In genomic region chr12:2682301-2683282, GRCh38 we compare ENCODE assay signal across 1 cellular context.
TF ChIP-seq lines count a peak whose summit lies in the region.

No MANE protein-coding gene starts in this region.

TF ChIP-seq in K562, 482 proteins besides CTCF, POLR2A, EP300 and RAD21 (continued from another document):
- TF ChIP-seq, protein P1, sequence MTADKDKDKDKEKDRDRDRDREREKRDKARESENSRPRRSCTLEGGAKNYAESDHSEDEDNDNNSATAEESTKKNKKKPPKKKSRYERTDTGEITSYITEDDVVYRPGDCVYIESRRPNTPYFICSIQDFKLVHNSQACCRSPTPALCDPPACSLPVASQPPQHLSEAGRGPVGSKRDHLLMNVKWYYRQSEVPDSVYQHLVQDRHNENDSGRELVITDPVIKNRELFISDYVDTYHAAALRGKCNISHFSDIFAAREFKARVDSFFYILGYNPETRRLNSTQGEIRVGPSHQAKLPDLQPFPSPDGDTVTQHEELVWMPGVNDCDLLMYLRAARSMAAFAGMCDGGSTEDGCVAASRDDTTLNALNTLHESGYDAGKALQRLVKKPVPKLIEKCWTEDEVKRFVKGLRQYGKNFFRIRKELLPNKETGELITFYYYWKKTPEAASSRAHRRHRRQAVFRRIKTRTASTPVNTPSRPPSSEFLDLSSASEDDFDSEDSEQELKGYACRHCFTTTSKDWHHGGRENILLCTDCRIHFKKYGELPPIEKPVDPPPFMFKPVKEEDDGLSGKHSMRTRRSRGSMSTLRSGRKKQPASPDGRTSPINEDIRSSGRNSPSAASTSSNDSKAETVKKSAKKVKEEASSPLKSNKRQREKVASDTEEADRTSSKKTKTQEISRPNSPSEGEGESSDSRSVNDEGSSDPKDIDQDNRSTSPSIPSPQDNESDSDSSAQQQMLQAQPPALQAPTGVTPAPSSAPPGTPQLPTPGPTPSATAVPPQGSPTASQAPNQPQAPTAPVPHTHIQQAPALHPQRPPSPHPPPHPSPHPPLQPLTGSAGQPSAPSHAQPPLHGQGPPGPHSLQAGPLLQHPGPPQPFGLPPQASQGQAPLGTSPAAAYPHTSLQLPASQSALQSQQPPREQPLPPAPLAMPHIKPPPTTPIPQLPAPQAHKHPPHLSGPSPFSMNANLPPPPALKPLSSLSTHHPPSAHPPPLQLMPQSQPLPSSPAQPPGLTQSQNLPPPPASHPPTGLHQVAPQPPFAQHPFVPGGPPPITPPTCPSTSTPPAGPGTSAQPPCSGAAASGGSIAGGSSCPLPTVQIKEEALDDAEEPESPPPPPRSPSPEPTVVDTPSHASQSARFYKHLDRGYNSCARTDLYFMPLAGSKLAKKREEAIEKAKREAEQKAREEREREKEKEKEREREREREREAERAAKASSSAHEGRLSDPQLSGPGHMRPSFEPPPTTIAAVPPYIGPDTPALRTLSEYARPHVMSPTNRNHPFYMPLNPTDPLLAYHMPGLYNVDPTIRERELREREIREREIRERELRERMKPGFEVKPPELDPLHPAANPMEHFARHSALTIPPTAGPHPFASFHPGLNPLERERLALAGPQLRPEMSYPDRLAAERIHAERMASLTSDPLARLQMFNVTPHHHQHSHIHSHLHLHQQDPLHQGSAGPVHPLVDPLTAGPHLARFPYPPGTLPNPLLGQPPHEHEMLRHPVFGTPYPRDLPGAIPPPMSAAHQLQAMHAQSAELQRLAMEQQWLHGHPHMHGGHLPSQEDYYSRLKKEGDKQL (CRISPR knock-in tag; IDR thresholded peaks at IDR 0.05; ENCODE audit: borderline replicate concordance): no peak
- no peak for TF ChIP-seq ADNP (tag; IDR thresholded peaks at IDR 0.05)
